Comparison of ENCODE assay signal across 18 cellular contexts in genomic region chr7:3880221-3880935, GRCh38.
DNase-seq lines count a peak whose midpoint lies in the region; ATAC-seq and TF ChIP-seq lines count a peak whose summit lies in the region.
"Had no signal": no experiment of that assay in that cellular context is flagged by ENCODE, and none has a peak within 500 bp of the region (broad histone marks: within the 10 kb centered on the region; RNA-seq: fewer than 3 reads in every experiment).

No MANE protein-coding gene starts in this region.

- no peak for ATAC-seq in GM18498 (IDR thresholded peaks at IDR 0.05; ENCODE audit: unreplicated experiment)
- ATAC-seq in HG03025 (IDR thresholded peaks at IDR 0.05; ENCODE audit: low FRiP score, unreplicated experiment), result no peak
- ATAC-seq in HG02623 (IDR thresholded peaks at IDR 0.05; ENCODE audit: unreplicated experiment), result no peak
- ATAC-seq: activated naive CD4-positive, alpha-beta T cell treated with anti-CD3 and anti-CD28 coated beads, Interleukin-2, amount 50 U/mL, for 72 hours; activated T-cell treated with anti-CD3 and anti-CD28 coated beads, Interleukin-2, amount 50 U/mL, for 4 hours; esophagus mucosa; naive thymus-derived CD8-positive, alpha-beta T cell; PC-3 had no signal

- no peak overlapping the region for H2AFZ ChIP-seq in neural progenitor cell (replicated peaks)

- no peaks in the 10 kb centered on the region for H3K79me2 ChIP-seq in neural progenitor cell (ENCODE audit: low read depth)

- no peaks in the 10 kb centered on the region for H3K9me3 ChIP-seq in neural progenitor cell (ENCODE audit: low read depth)

- H3K4me2 ChIP-seq in neural progenitor cell, result no peak overlapping the region

- peaks cover 1% of the 10 kb centered on the region for H3K36me3 Mint-ChIP-seq in neural progenitor cell
- H3K36me3 Mint-ChIP-seq: activated naive CD4-positive, alpha-beta T cell treated with anti-CD3 and anti-CD28 coated beads, Interleukin-2, amount 50 U/mL, for 72 hours; CD8-positive, alpha-beta memory T cell; memory B cell; naive thymus-derived CD8-positive, alpha-beta T cell had no signal

- H3F3A ChIP-seq in neural progenitor cell (ENCODE audit: low read depth), result no peaks in the 10 kb centered on the region

- H3K27me3 ChIP-seq in neural progenitor cell, result no peaks in the 10 kb centered on the region
- H3K27me3 ChIP-seq: brain microvascular endothelial cell had no signal

- peaks cover 6% of the 10 kb centered on the region for H3K9me3 Mint-ChIP-seq in neural progenitor cell
- H3K9me3 Mint-ChIP-seq: activated T-cell treated with anti-CD3 and anti-CD28 coated beads, Interleukin-2, amount 50 U/mL, for 4 hours; naive thymus-derived CD8-positive, alpha-beta T cell had no signal

- H3K4me3 ChIP-seq in neural progenitor cell, result no peak overlapping the region

- no peak overlapping the region for H3K4me3 Mint-ChIP-seq in neural progenitor cell
- H3K4me3 Mint-ChIP-seq: activated T-cell treated with anti-CD3 and anti-CD28 coated beads, Interleukin-2, amount 50 U/mL, for 4 hours; CD8-positive, alpha-beta memory T cell; memory B cell; naive thymus-derived CD8-positive, alpha-beta T cell had no signal

- H4K20me1 ChIP-seq in neural progenitor cell (ENCODE audit: low read depth), result no peaks in the 10 kb centered on the region

- H3K4me1 ChIP-seq in neural progenitor cell, result no peaks in the 10 kb centered on the region

- H3K27ac ChIP-seq in neural progenitor cell, result no peak overlapping the region
- H3K27ac ChIP-seq: brain microvascular endothelial cell had no signal

- DNase-seq in DMS153 treated with DMSO at 0.1 percent for 48 hours (lab: John Stamatoyannopoulos, UW; ENCODE audit: unreplicated experiment) (peak; percentile 82), NCI-H1417 (lab: John Stamatoyannopoulos, UW) (peak; percentile 85 to 95 (median 86)), NCI-H69 (lab: John Stamatoyannopoulos, UW) (peak; percentile 95), neural progenitor cell (ENCODE audit: low spot score) (no peak)
- no peak for DNase-seq in stimulated activated CD4-positive, alpha-beta T cell treated with anti-CD3 and anti-CD28 coated beads, Interleukin-1b, Interleukin-23, amount 100 ng/mL, for 48 hours
- DNase-seq: activated T-cell treated with anti-CD3 and anti-CD28 coated beads, Interleukin-2, amount 50 U/mL, for 4 hours; brain microvascular endothelial cell; CD8-positive, alpha-beta memory T cell; head of caudate nucleus; naive thymus-derived CD8-positive, alpha-beta T cell; NCI-H446 treated with DMSO at 0.1 percent for 48 hours; PC-3 had no signal

- H3K27ac Mint-ChIP-seq in neural progenitor cell, result peak overlapping the region; percentile 12
- H3K27ac Mint-ChIP-seq: activated naive CD4-positive, alpha-beta T cell treated with anti-CD3 and anti-CD28 coated beads, Interleukin-2, amount 50 U/mL, for 72 hours; CD8-positive, alpha-beta memory T cell; memory B cell; naive thymus-derived CD8-positive, alpha-beta T cell had no signal

- H3K27me3 Mint-ChIP-seq in neural progenitor cell (ENCODE audit: insufficient read depth, low read depth), result peaks cover 2% of the 10 kb centered on the region

- no peak for TF ChIP-seq CTCF in neural progenitor cell (IDR thresholded peaks at IDR 0.05)

- H3K36me3 ChIP-seq in neural progenitor cell, result no peaks in the 10 kb centered on the region
- H3K36me3 ChIP-seq: brain microvascular endothelial cell had no signal

- no peak overlapping the region for H3K9ac ChIP-seq in neural progenitor cell

- peaks cover 11% of the 10 kb centered on the region for H3K4me1 Mint-ChIP-seq in neural progenitor cell
- H3K4me1 Mint-ChIP-seq: CD8-positive, alpha-beta memory T cell; memory B cell; naive thymus-derived CD8-positive, alpha-beta T cell had no signal

Comparison
In these comparisons a context has a peak if more than half of its experiments do, and no peak if none do; other contexts are left out.
1. DNase-seq: peak in DMS153 treated with DMSO at 0.1 percent for 48 hours (single experiment), NCI-H1417 (3 of 3) and NCI-H69 (single experiment); none in neural progenitor cell (single experiment) and stimulated activated CD4-positive, alpha-beta T cell treated with anti-CD3 and anti-CD28 coated beads, Interleukin-1b, Interleukin-23, amount 100 ng/mL, for 48 hours (single experiment).